8 cellular contexts compared by ENCODE assay signal in the genomic region with DNA sequence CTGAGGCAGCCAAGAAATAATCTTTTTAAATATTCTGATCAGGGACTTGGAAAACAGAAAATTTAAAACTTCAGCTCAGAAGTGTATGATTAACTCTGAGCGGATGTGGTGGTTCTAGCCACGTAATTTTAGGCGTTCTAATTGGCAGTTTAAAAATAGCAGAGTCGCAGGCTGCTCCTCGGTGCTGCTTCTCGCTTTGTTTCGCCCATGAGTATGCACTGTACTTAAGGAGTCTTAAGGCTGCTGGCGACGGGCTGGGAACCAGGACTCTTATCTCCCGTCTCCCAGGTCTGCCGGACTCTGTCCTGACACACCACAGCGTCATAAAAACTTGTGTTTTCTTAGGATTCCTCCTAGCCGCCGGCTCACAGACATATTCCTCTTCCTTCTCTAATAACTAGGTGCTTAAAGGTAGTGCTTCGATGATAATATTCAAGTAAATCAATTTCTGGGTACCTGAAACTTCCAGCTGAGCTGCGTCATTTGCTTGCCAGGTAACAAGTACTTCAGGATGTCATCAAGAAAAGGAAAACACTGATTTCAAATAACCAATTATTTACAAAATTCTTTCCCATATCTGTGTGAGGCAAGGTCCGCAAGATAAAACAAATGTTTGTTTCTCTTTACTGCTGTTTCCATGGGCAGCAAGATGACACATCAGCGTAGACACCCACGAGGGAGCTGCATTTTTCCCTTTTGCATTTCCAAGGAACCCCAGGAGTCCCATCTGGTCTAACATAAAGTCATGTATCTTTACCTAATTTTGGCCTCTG.
DNase-seq lines count a peak whose midpoint lies in the region; ATAC-seq and TF ChIP-seq lines count a peak whose summit lies in the region.

No MANE protein-coding gene starts in this region.

- H3K4me1 Mint-ChIP-seq in activated CD4-positive, alpha-beta T cell treated with anti-CD3 and anti-CD28 coated beads, Interleukin-2, amount 10 ng/mL, durations not matched to agents 7 days and 5 days: peaks cover 34% of the 10 kb centered on the region

- peaks cover 70% of the 10 kb centered on the region for H3K27me3 Mint-ChIP-seq in activated CD4-positive, alpha-beta T cell treated with anti-CD3 and anti-CD28 coated beads, Interleukin-2, amount 10 ng/mL, durations not matched to agents 7 days and 5 days

- H3K27ac ChIP-seq in foreskin keratinocyte: no peak overlapping the region

- H3K4me3 Mint-ChIP-seq in activated CD4-positive, alpha-beta T cell treated with anti-CD3 and anti-CD28 coated beads, Interleukin-2, amount 10 ng/mL, durations not matched to agents 7 days and 5 days: no peak overlapping the region

- peaks cover 21% of the 10 kb centered on the region for H3K9me3 Mint-ChIP-seq in activated CD4-positive, alpha-beta T cell treated with anti-CD3 and anti-CD28 coated beads, Interleukin-2, amount 10 ng/mL, durations not matched to agents 7 days and 5 days

- CTCF ChIA-PET in activated CD4-positive, alpha-beta T cell treated with anti-CD3 and anti-CD28 coated beads, Interleukin-2, amount 10 ng/mL, durations not matched to agents 7 days and 5 days (lab: Charles Lee): interaction anchor here (0.9 kb wide), 1 partner anchor 52 kb away, joined by 4 read pairs; no protein-coding TSS in a partner anchor

- H3K4me1 ChIP-seq in foreskin keratinocyte: no peaks in the 10 kb centered on the region

- peak; percentile 49 for DNase-seq in CD1c-positive myeloid dendritic cell (ENCODE audit: extremely low spot score)
- peak; percentile 40 for DNase-seq in activated CD4-positive, alpha-beta T cell treated with anti-CD3 and anti-CD28 coated beads, Interleukin-2, amount 10 ng/mL, durations not matched to agents 7 days and 5 days
- DNase-seq in foreskin keratinocyte: peak in 1 of 2 donors; percentile 26
- DNase-seq in renal cortical epithelial cell (ENCODE audit: low read depth): peak; percentile 93
- no peak for DNase-seq in NCI-H1092 treated with DMSO at 0.1 percent for 48 hours (lab: John Stamatoyannopoulos, UW)

- TF ChIP-seq CTCF in foreskin keratinocyte (conservative IDR thresholded peaks at IDR 0.05): no peak

- no peak overlapping the region for H3K27ac Mint-ChIP-seq in activated CD4-positive, alpha-beta T cell treated with anti-CD3 and anti-CD28 coated beads, Interleukin-2, amount 10 ng/mL, durations not matched to agents 7 days and 5 days

- H3K36me3 Mint-ChIP-seq in activated CD4-positive, alpha-beta T cell treated with anti-CD3 and anti-CD28 coated beads, Interleukin-2, amount 10 ng/mL, durations not matched to agents 7 days and 5 days (ENCODE audit: low read depth): peaks cover 10% of the 10 kb centered on the region

- peak; percentile 71 for ATAC-seq in GM19438 (IDR thresholded peaks at IDR 0.05; ENCODE audit: low read depth, unreplicated experiment)
- peak; percentile 65 for ATAC-seq in HG03521 (IDR thresholded peaks at IDR 0.05; ENCODE audit: unreplicated experiment)
- peak; percentile 67 for ATAC-seq in foreskin keratinocyte
- no peak for ATAC-seq in HG03039 (IDR thresholded peaks at IDR 0.05; ENCODE audit: unreplicated experiment)

- no peaks in the 10 kb centered on the region for H3K27me3 ChIP-seq in foreskin keratinocyte

- POLR2A ChIA-PET in activated CD4-positive, alpha-beta T cell treated with anti-CD3 and anti-CD28 coated beads, Interleukin-2, amount 10 ng/mL, durations not matched to agents 7 days and 5 days (lab: Charles Lee): no interaction called here
